8 cellular contexts compared by ENCODE assay signal in genomic region chr18:2985628-2986027, GRCh38. TPM values are rescaled to one million over a fixed set of nuclear protein-coding genes. Genes with fewer than 3 reads are reported as not detected.
A peak's percentile ranks its signal among the peaks of the same experiment; 100 is the strongest.
DNase-seq lines count a peak whose midpoint lies in the region; ATAC-seq and TF ChIP-seq lines count a peak whose summit lies in the region.

No MANE protein-coding gene starts in this region.

- H3K27me3 Mint-ChIP-seq in activated naive CD4-positive, alpha-beta T cell treated with anti-CD3 and anti-CD28 coated beads, Interleukin-2, amount 50 U/mL, for 24 hours, result no peaks in the 10 kb centered on the region

- dilution Hi-C loops in mammary epithelial cell (cut with HindIII; ENCODE audit: low sequenced_read_pairs), result no loop called here

- H2AFZ ChIP-seq in KMS-11 (ENCODE audit: low read depth) (no peak overlapping the region), mammary epithelial cell (ENCODE audit: low read depth, low read length) (no peak overlapping the region)

- CTCF ChIA-PET in mammary epithelial cell (lab: Charles Lee; ENCODE audit: low non-redundant PET), result interaction anchor here (0.6 kb wide), 1 partner anchor 37 kb away, joined by 3 read pairs; no protein-coding TSS in a partner anchor

- peaks cover 90% of the 10 kb centered on the region for H3K4me1 Mint-ChIP-seq in activated naive CD4-positive, alpha-beta T cell treated with anti-CD3 and anti-CD28 coated beads, Interleukin-2, amount 50 U/mL, for 24 hours

- DNase-seq in activated naive CD4-positive, alpha-beta T cell treated with anti-CD3 and anti-CD28 coated beads, Interleukin-2, amount 50 U/mL, for 16 hours, result no peak
- DNase-seq in mammary epithelial cell (peak; percentile 13), dedifferentiated amniotic fluid mesenchymal stem cell (ENCODE audit: extremely low spot score) (no peak)

- H3K4me3 Mint-ChIP-seq in activated naive CD4-positive, alpha-beta T cell treated with anti-CD3 and anti-CD28 coated beads, Interleukin-2, amount 50 U/mL, for 24 hours, result no peak overlapping the region

- TF ChIP-seq CTCF in KMS-11 (conservative IDR thresholded peaks at IDR 0.05; ENCODE audit: low read depth, low read length) (peak; percentile 59), mammary epithelial cell (conservative IDR thresholded peaks at IDR 0.05 in 1 of 2, IDR thresholded peaks at IDR 0.05 in 1 of 2; ENCODE audit: extremely low read depth in 1 of 2, insufficient read depth in 1 of 2, low read depth in 1 of 2, low read length in 2 of 2) (peak; percentile 47 to 48), neutrophil (IDR thresholded peaks at IDR 0.05) (peak; percentile 56)

- intact Hi-C loops in mammary epithelial cell (cut with micrococcal nuclease), result loop anchor here (1.0 to 5.0 kb wide), 3 partner anchors 37 to 262 kb away; partner anchors contain the start of gene MYL12A

- H3K9me3 Mint-ChIP-seq in activated naive CD4-positive, alpha-beta T cell treated with anti-CD3 and anti-CD28 coated beads, Interleukin-2, amount 50 U/mL, for 24 hours, result no peaks in the 10 kb centered on the region

- in situ Hi-C loops in mammary epithelial cell (cut with MboI; ENCODE audit: low sequenced_read_pairs in 2 of 2), result no loop called here

- H3K9me3 ChIP-seq in mammary epithelial cell (replicated peaks; ENCODE audit: insufficient read depth, low read length) (no peaks in the 10 kb centered on the region), neutrophil (no peaks in the 10 kb centered on the region)

- no peak for ATAC-seq in HG03521 (IDR thresholded peaks at IDR 0.05; ENCODE audit: unreplicated experiment)
- no peak for ATAC-seq in GM19023 (IDR thresholded peaks at IDR 0.05; ENCODE audit: unreplicated experiment)

- H3K4me3 ChIP-seq in KMS-11 (IDR thresholded peaks at IDR 0.05; ENCODE audit: insufficient read depth, low read depth, low read length) (no peak overlapping the region), mammary epithelial cell (replicated peaks in 1 of 3; ENCODE audit: insufficient read depth in 1 of 3, low read depth in 2 of 3, low read length in 3 of 3) (no peak overlapping the region), neutrophil (ENCODE audit: low read depth in 1 of 2, low read length in 1 of 2) (no peak overlapping the region)

- H3K4me2 ChIP-seq in KMS-11, result no peak overlapping the region
- no peak overlapping the region for H3K4me2 ChIP-seq in mammary epithelial cell (ENCODE audit: insufficient read depth, low read depth, low read length)

- WGBS in mammary epithelial cell (ENCODE audit: low coverage, missing lambda C conversion rate), result 60% methylated on average over 2 of the region's 2 CpGs

- H4K20me1 ChIP-seq in KMS-11 (ENCODE audit: insufficient read depth) (no peaks in the 10 kb centered on the region), mammary epithelial cell (ENCODE audit: insufficient read depth, low read length) (no peaks in the 10 kb centered on the region)

- H3K27me3 ChIP-seq in KMS-11 (ENCODE audit: insufficient read depth, low read depth) (no peaks in the 10 kb centered on the region), mammary epithelial cell (ENCODE audit: insufficient read depth, low read length) (no peaks in the 10 kb centered on the region), neutrophil (no peaks in the 10 kb centered on the region)

- H3K36me3 ChIP-seq in KMS-11 (ENCODE audit: insufficient read depth), result no peaks in the 10 kb centered on the region
- no peaks in the 10 kb centered on the region for H3K36me3 ChIP-seq in mammary epithelial cell (ENCODE audit: insufficient read depth, low read length)
- no peaks in the 10 kb centered on the region for H3K36me3 ChIP-seq in neutrophil

- no TSS peak for BruUV-seq in mammary epithelial cell (replicated peaks; lab: Mats Ljungman, UMichigan)

- H3K27ac ChIP-seq in KMS-11 (no peak overlapping the region), mammary epithelial cell (ENCODE audit: insufficient read depth, low read depth, low read length) (no peak overlapping the region), neutrophil (peak overlapping the region; percentile 63)

- no peak overlapping the region for H3K9ac ChIP-seq in KMS-11
- H3K9ac ChIP-seq in mammary epithelial cell (ENCODE audit: insufficient read depth, low read length), result no peak overlapping the region

- no peaks in the 10 kb centered on the region; the same call in 1 of the 2 replicates for H3K79me2 ChIP-seq in KMS-11 (ENCODE audit: insufficient read depth, low read depth)
- peaks cover 13% of the 10 kb centered on the region for H3K79me2 ChIP-seq in mammary epithelial cell (ENCODE audit: insufficient read depth, low read length)

- H3K4me1 ChIP-seq in KMS-11 (ENCODE audit: low read depth, poor library complexity, severe bottlenecking) (peaks cover 31% of the 10 kb centered on the region), mammary epithelial cell (ENCODE audit: insufficient read depth, low read length) (peaks cover 8% of the 10 kb centered on the region), neutrophil (ENCODE audit: control insufficient read depth in 1 of 2, insufficient read depth in 1 of 2, low read depth in 1 of 2, low read length in 1 of 2) (peaks cover 70 to 73% of the 10 kb centered on the region in 2 experiments)

- peaks cover 9% of the 10 kb centered on the region for H3K36me3 Mint-ChIP-seq in activated naive CD4-positive, alpha-beta T cell treated with anti-CD3 and anti-CD28 coated beads, Interleukin-2, amount 50 U/mL, for 24 hours

- H3K27ac Mint-ChIP-seq in activated naive CD4-positive, alpha-beta T cell treated with anti-CD3 and anti-CD28 coated beads, Interleukin-2, amount 50 U/mL, for 24 hours, result peak overlapping the region; percentile 12

RNA-seq across cellular contexts. Expression of gene LPIN2, which starts 27.3 kb away (rescaled TPM):
- 10 to 100 TPM in 1 of 2 donors, 1 to 10 TPM in 1; 9.9 to 20.3 TPM for total RNA-seq in mammary epithelial cell
- polyA plus RNA-seq in mammary epithelial cell, result 6.4 TPM
- polyA minus RNA-seq in mammary epithelial cell, result 5.6 TPM
